ENCODE assay signal across 7 cellular contexts in genomic region chr10:73997479-73997805, GRCh38. TPM values are rescaled to one million over a fixed set of nuclear protein-coding genes. Genes with fewer than 3 reads are reported as not detected.
A peak's percentile ranks its signal among the peaks of the same experiment; 100 is the strongest.
DNase-seq lines count a peak whose midpoint lies in the region; ATAC-seq lines count a peak whose summit lies in the region.

No MANE protein-coding gene starts in this region.

- H3K9ac ChIP-seq in GM23248 = peak overlapping the region; percentile 29; the same call in 1 of the 2 replicates

- no peaks in the 10 kb centered on the region for H3K9me3 ChIP-seq in GM23248 (ENCODE audit: low read depth)
- no peaks in the 10 kb centered on the region for H3K9me3 ChIP-seq in KOPT-K1 (ENCODE audit: insufficient read depth, low read length, poor library complexity, severe bottlenecking)

- H3K4me1 Mint-ChIP-seq in activated CD4-positive, alpha-beta T cell treated with anti-CD3 and anti-CD28 coated beads, Interleukin-2, amount 10 ng/mL, durations not matched to agents 7 days and 5 days = peaks cover 66% of the 10 kb centered on the region

- WGBS in GM23248 (ENCODE audit: low coverage in 1 of 2, low lambda C conversion rate in 2 of 2, missing lambda C conversion rate in 2 of 2), 2 experiments = 2% methylated on average over 6 to 13 of the region's 13 CpGs

- in situ Hi-C loops in GM23248 (cut with MboI) = no loop called here

- peak overlapping the region; percentile 81 for H2AFZ ChIP-seq in GM23248

- POLR2A ChIA-PET in activated CD4-positive, alpha-beta T cell treated with anti-CD3 and anti-CD28 coated beads, Interleukin-2, amount 10 ng/mL, durations not matched to agents 7 days and 5 days (lab: Charles Lee) = interaction anchor here (0.7 kb wide), 2 partner anchors 52 to 225 kb away, joined by 3 to 5 read pairs; no protein-coding TSS in a partner anchor

- H3K27ac Mint-ChIP-seq in activated CD4-positive, alpha-beta T cell treated with anti-CD3 and anti-CD28 coated beads, Interleukin-2, amount 10 ng/mL, durations not matched to agents 7 days and 5 days = peak overlapping the region; percentile 98

- 0 out of 2 replicates have a peak, but pooled peaks cover 7% of the 10 kb centered on the region for H3K36me3 ChIP-seq in GM23248 (ENCODE audit: low read depth)
- H3K36me3 ChIP-seq in KOPT-K1 (ENCODE audit: insufficient read depth, low read length) = no peaks in the 10 kb centered on the region

- H3K4me2 ChIP-seq in GM23248 (ENCODE audit: unreplicated experiment) = peak overlapping the region; percentile 74

- H3K4me3 Mint-ChIP-seq in activated CD4-positive, alpha-beta T cell treated with anti-CD3 and anti-CD28 coated beads, Interleukin-2, amount 10 ng/mL, durations not matched to agents 7 days and 5 days = peak overlapping the region; percentile 97

- H3K27ac ChIP-seq in GM23248 (no peak overlapping the region), KOPT-K1 (ENCODE audit: low read depth, low read length, poor library complexity, severe bottlenecking) (peak overlapping the region; percentile 68)

- H3K27me3 Mint-ChIP-seq in activated CD4-positive, alpha-beta T cell treated with anti-CD3 and anti-CD28 coated beads, Interleukin-2, amount 10 ng/mL, durations not matched to agents 7 days and 5 days = no peaks in the 10 kb centered on the region

- H3K9me2 ChIP-seq in GM23248 (ENCODE audit: insufficient read depth) = no peaks in the 10 kb centered on the region

- intact Hi-C loops in Right ventricle myocardium superior (cut with DNase I) = loop anchor here (5.0 kb wide), 1 partner anchor 75 kb away; no protein-coding TSS in a partner anchor
- intact Hi-C loops in sciatic nerve (cut with DNase I) = no loop called here

- H3F3A ChIP-seq in GM23248 (ENCODE audit: insufficient read depth) = peaks cover 37% of the 10 kb centered on the region

- H3K4me1 ChIP-seq in GM23248 (ENCODE audit: insufficient read depth) = peaks cover 36% of the 10 kb centered on the region

- no peaks in the 10 kb centered on the region for H3K9me3 Mint-ChIP-seq in activated CD4-positive, alpha-beta T cell treated with anti-CD3 and anti-CD28 coated beads, Interleukin-2, amount 10 ng/mL, durations not matched to agents 7 days and 5 days

- peak overlapping the region; percentile 79 for H3K4me3 ChIP-seq in GM23248

- H3K27me3 ChIP-seq in GM23248 (replicated peaks; ENCODE audit: insufficient read depth) = no peaks in the 10 kb centered on the region

- H4K20me1 ChIP-seq in GM23248 (ENCODE audit: insufficient read depth) = no peaks in the 10 kb centered on the region; the same call in 1 of the 2 replicates

- CTCF ChIA-PET in activated CD4-positive, alpha-beta T cell treated with anti-CD3 and anti-CD28 coated beads, Interleukin-2, amount 10 ng/mL, durations not matched to agents 7 days and 5 days (lab: Charles Lee) = interaction anchor here (1.0 to 1.3 kb wide), 3 partner anchors 12 to 118 kb away, joined by 3 to 4 read pairs (median 3); no protein-coding TSS in a partner anchor

- DNase-seq in GM23248 (no peak), Right ventricle myocardium superior (no peak), sciatic nerve (ENCODE audit: low spot score) (no peak), HuH-7 (ENCODE audit: low spot score) (no peak)
- DNase-seq in activated CD4-positive, alpha-beta T cell treated with anti-CD3 and anti-CD28 coated beads, Interleukin-2, amount 10 ng/mL, durations not matched to agents 7 days and 5 days = peak; percentile 76

- peaks cover 27% of the 10 kb centered on the region for H3K36me3 Mint-ChIP-seq in activated CD4-positive, alpha-beta T cell treated with anti-CD3 and anti-CD28 coated beads, Interleukin-2, amount 10 ng/mL, durations not matched to agents 7 days and 5 days (ENCODE audit: low read depth)

- peaks cover 45% of the 10 kb centered on the region for H3K79me2 ChIP-seq in GM23248 (ENCODE audit: insufficient read depth)

- ATAC-seq in GM18508 (IDR thresholded peaks at IDR 0.05; ENCODE audit: insufficient read depth, unreplicated experiment) = peak; percentile 21
- ATAC-seq in Right ventricle myocardium superior (ENCODE audit: poor library complexity) = peak; percentile 12
- ATAC-seq in sciatic nerve = peak; percentile 2

RNA-seq across cellular contexts. Expression of gene VCL, which starts 0.5 kb away (rescaled TPM):
- 235 and 265 TPM in 2 replicates for total RNA-seq in GM23248 (2014; rRNA removed; shearing (Covaris generic))
- polyA plus RNA-seq in GM23248 (2016; fragmentation: Nextera tagmentation; extraction: Ambion mirVana) = 177 and 180 TPM in 2 replicates
- total RNA-seq in activated CD4-positive, alpha-beta T cell treated with anti-CD3 and anti-CD28 coated beads, Interleukin-2, amount 10 ng/mL, durations not matched to agents 7 days and 5 days = 10 to 100 TPM; 75.5 to 86.4 TPM
- total RNA-seq in Right ventricle myocardium superior = 194 TPM
- total RNA-seq in sciatic nerve = 165 TPM
